Comparison of ENCODE assay signal across 2 cellular contexts in genomic region chrX:68832101-68832416, GRCh38.
TF ChIP-seq lines count a peak whose summit lies in the region.

No MANE protein-coding gene starts in this region.

TF ChIP-seq in IMR-90, 13 proteins besides CTCF, POLR2A, EP300 and RAD21 (continued from another document):
- TF ChIP-seq USF2 (IDR thresholded peaks at IDR 0.05; ENCODE audit: low read depth, low read length), result no peak
- TF ChIP-seq MAFK (IDR thresholded peaks at IDR 0.05; ENCODE audit: low read depth, low read length), result no peak
- no peak for TF ChIP-seq SMC3 (IDR thresholded peaks at IDR 0.05; ENCODE audit: low read depth, low read length)
- no peak for TF ChIP-seq RFX5 (IDR thresholded peaks at IDR 0.05; ENCODE audit: low read depth, low read length)
- no peak for TF ChIP-seq CEBPB (IDR thresholded peaks at IDR 0.05; ENCODE audit: low read depth, low read length)
- no peak; the same call in 1 of the 2 replicates for TF ChIP-seq BHLHE40 (IDR thresholded peaks at IDR 0.05; ENCODE audit: low read depth, low read length)
- TF ChIP-seq CHD1 (IDR thresholded peaks at IDR 0.05; ENCODE audit: low read depth, low read length), result no peak
- no peak for TF ChIP-seq NFE2L2 (IDR thresholded peaks at IDR 0.05; ENCODE audit: low read depth, low read length)
- 0 out of 2 replicates have a peak, but pooled peaks have one; percentile 53 for TF ChIP-seq MXI1 (IDR thresholded peaks at IDR 0.05; ENCODE audit: borderline replicate concordance, low read depth, low read length)

TF ChIP-seq in neural cell, 6 proteins besides CTCF, POLR2A, EP300 and RAD21 (continued from another document):
- peak; percentile 14 for TF ChIP-seq REST (IDR thresholded peaks at IDR 0.05; ENCODE audit: borderline replicate concordance)
- peak; percentile 41 for TF ChIP-seq TAF1 (IDR thresholded peaks at IDR 0.05; ENCODE audit: low read depth)
- peak; percentile 9 for TF ChIP-seq SMC3 (conservative IDR thresholded peaks at IDR 0.05; ENCODE audit: poor library complexity)
- TF ChIP-seq EZH2 (IDR thresholded peaks at IDR 0.05; ENCODE audit: borderline replicate concordance, insufficient read depth, low read length, poor library complexity, severe bottlenecking), result no peak
